1 cellular context compared by ENCODE assay signal in genomic region chr16:27240948-27241531, GRCh38.
TF ChIP-seq lines count a peak whose summit lies in the region.

No MANE protein-coding gene starts in this region.

TF ChIP-seq in WTC11, 78 proteins besides CTCF, POLR2A, EP300 and RAD21 (continued from another document):
- no peak for TF ChIP-seq ARID4B (CRISPR knock-in tag; IDR thresholded peaks at IDR 0.05; ENCODE audit: borderline replicate concordance)
- TF ChIP-seq SMAD3 (CRISPR knock-in tag; IDR thresholded peaks at IDR 0.05; ENCODE audit: borderline replicate concordance): no peak
- no peak for TF ChIP-seq MAX (CRISPR knock-in tag; IDR thresholded peaks at IDR 0.05)
- no peak for TF ChIP-seq SOX15 (CRISPR knock-in tag; IDR thresholded peaks at IDR 0.05)
- no peak for TF ChIP-seq ZNF263 (CRISPR knock-in tag; IDR thresholded peaks at IDR 0.05; ENCODE audit: low read depth)
- TF ChIP-seq NR2C2 (CRISPR knock-in tag; IDR thresholded peaks at IDR 0.05): no peak
- TF ChIP-seq TEAD1 (CRISPR knock-in tag; IDR thresholded peaks at IDR 0.05): no peak
